14 cellular contexts compared by ENCODE assay signal in genomic region chr2:122531803-122532344, GRCh38.
A peak's percentile ranks its signal among the peaks of the same experiment; 100 is the strongest.
DNase-seq lines count a peak whose midpoint lies in the region; ATAC-seq and TF ChIP-seq lines count a peak whose summit lies in the region.
"Had no signal": no experiment of that assay in that cellular context is flagged by ENCODE, and none has a peak within 500 bp of the region (broad histone marks: within the 10 kb centered on the region; RNA-seq: fewer than 3 reads in every experiment).

No MANE protein-coding gene starts in this region.

- POLR2A ChIA-PET in HEK293 (lab: Yijun Ruan, JAX), result interaction anchor here (0.6 kb wide), 1 partner anchor 1954 kb away, joined by 3 read pairs; no protein-coding TSS in a partner anchor

- H3K27ac Mint-ChIP-seq in brain (peak overlapping the region in 3 of 5 experiments; percentile 37 to 64 (median 49)), neural crest cell (ENCODE audit: unreplicated experiment) (no peak overlapping the region)

- TF ChIP-seq CTCF in HEK293 (tag by site-specific recombination; IDR thresholded peaks at IDR 0.05) (no peak), brain (conservative IDR thresholded peaks at IDR 0.05) (peak; percentile 25 to 69), neural crest cell (conservative IDR thresholded peaks at IDR 0.05) (peak; percentile 55)

- no peaks in the 10 kb centered on the region for H3K36me3 Mint-ChIP-seq in brain
- no peaks in the 10 kb centered on the region for H3K36me3 Mint-ChIP-seq in neural crest cell (ENCODE audit: low read depth)

- H3K27me3 Mint-ChIP-seq in brain, result no peaks in the 10 kb centered on the region
- no peaks in the 10 kb centered on the region for H3K27me3 Mint-ChIP-seq in neural crest cell (ENCODE audit: low read depth)

- H3K4me1 Mint-ChIP-seq in brain, result peaks cover 15% of the 10 kb centered on the region
- H3K4me1 Mint-ChIP-seq in neural crest cell, result peaks cover 13% of the 10 kb centered on the region

- H3K9me3 ChIP-seq in HEK293 (ENCODE audit: control insufficient read depth, insufficient read depth, low read depth, low read length), result no peaks in the 10 kb centered on the region
- H3K9me3 ChIP-seq: neutrophil had no signal

- H3K9me3 Mint-ChIP-seq in brain (no peaks in the 10 kb centered on the region), neural crest cell (peaks cover 3% of the 10 kb centered on the region)

- H3K36me3 ChIP-seq in HEK293 (ENCODE audit: control insufficient read depth in 2 of 2, insufficient read depth in 1 of 2, low read length in 2 of 2), result no peaks in the 10 kb centered on the region
- H3K36me3 ChIP-seq: neutrophil had no signal

- DNase-seq in ELF-1 (ENCODE audit: low read depth, low spot score), result peak; percentile 73
- peak; percentile 28 for DNase-seq in neural crest cell (ENCODE audit: low read depth, low spot score)
- no peak for DNase-seq in SKM-1 (lab: John Stamatoyannopoulos, UW; ENCODE audit: unreplicated experiment)
- DNase-seq in LoVo (ENCODE audit: low spot score), result no peak
- DNase-seq: activated T-cell treated with anti-CD3 and anti-CD28 coated beads, Interleukin-2, amount 50 U/mL, for 48 hours; GOT3; NCI-H2107 had no signal

- H3K27ac ChIP-seq in HEK293 (ENCODE audit: extremely low read depth, low read depth, low read length), result no peak overlapping the region
- H3K27ac ChIP-seq: KMS-11, neutrophil had no signal

- CTCF ChIA-PET in HEK293 (lab: Yijun Ruan, JAX), result interaction anchor here (0.7 kb wide), 1 partner anchor 533 kb away, joined by 3 read pairs; no protein-coding TSS in a partner anchor

- no peak overlapping the region for H3K4me3 ChIP-seq in HEK293 (ENCODE audit: low read depth, low read length)

- H3K4me3 Mint-ChIP-seq in brain (peak overlapping the region in 2 of 5 experiments; percentile 4 to 24), neural crest cell (no peak overlapping the region)

- H3K4me1 ChIP-seq in HEK293 (ENCODE audit: control insufficient read depth, insufficient read depth, low read length), result no peaks in the 10 kb centered on the region

- ATAC-seq in HG03039 (IDR thresholded peaks at IDR 0.05; ENCODE audit: unreplicated experiment), result no peak
- no peak for ATAC-seq in HG03571 (IDR thresholded peaks at IDR 0.05; ENCODE audit: unreplicated experiment)
- ATAC-seq: activated CD4-positive, CD25-positive, alpha-beta regulatory T cell treated with anti-CD3 and anti-CD28 coated beads, Interleukin-2, amount 50 U/mL, for 24 hours had no signal

TF ChIP-seq in HEK293, 187 proteins besides CTCF, POLR2A, EP300 and RAD21:
- TF ChIP-seq, protein P1, sequence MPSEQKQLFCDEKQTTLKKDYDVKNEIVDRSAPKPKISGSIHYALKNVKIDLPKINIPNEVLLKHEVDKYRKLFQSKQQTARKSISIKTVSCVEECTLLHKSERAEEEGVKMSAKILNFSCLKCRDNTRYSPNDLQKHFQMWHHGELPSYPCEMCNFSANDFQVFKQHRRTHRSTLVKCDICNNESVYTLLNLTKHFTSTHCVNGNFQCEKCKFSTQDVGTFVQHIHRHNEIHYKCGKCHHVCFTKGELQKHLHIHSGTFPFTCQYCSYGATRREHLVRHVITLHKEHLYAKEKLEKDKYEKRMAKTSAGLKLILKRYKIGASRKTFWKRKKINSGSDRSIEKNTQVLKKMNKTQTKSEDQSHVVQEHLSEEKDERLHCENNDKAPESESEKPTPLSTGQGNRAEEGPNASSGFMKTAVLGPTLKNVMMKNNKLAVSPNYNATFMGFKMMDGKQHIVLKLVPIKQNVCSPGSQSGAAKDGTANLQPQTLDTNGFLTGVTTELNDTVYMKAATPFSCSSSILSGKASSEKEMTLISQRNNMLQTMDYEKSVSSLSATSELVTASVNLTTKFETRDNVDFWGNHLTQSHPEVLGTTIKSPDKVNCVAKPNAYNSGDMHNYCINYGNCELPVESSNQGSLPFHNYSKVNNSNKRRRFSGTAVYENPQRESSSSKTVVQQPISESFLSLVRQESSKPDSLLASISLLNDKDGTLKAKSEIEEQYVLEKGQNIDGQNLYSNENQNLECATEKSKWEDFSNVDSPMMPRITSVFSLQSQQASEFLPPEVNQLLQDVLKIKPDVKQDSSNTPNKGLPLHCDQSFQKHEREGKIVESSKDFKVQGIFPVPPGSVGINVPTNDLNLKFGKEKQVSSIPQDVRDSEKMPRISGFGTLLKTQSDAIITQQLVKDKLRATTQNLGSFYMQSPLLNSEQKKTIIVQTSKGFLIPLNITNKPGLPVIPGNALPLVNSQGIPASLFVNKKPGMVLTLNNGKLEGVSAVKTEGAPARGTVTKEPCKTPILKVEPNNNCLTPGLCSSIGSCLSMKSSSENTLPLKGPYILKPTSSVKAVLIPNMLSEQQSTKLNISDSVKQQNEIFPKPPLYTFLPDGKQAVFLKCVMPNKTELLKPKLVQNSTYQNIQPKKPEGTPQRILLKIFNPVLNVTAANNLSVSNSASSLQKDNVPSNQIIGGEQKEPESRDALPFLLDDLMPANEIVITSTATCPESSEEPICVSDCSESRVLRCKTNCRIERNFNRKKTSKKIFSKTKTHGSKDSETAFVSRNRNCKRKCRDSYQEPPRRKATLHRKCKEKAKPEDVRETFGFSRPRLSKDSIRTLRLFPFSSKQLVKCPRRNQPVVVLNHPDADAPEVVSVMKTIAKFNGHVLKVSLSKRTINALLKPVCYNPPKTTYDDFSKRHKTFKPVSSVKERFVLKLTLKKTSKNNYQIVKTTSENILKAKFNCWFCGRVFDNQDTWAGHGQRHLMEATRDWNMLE (tag by site-specific recombination; conservative IDR thresholded peaks at IDR 0.05; ENCODE audit: low read depth), result peak; percentile 45
- TF ChIP-seq ZNF140 (tag by site-specific recombination; IDR thresholded peaks at IDR 0.05) (peak; percentile 43; the same call in 1 of the 2 replicates), ZNF555 (tag by site-specific recombination; conservative IDR thresholded peaks at IDR 0.05) (peak; percentile 35; the same call in 1 of the 2 replicates), ZNF202 (tag by site-specific recombination; IDR thresholded peaks at IDR 0.05; ENCODE audit: borderline replicate concordance) (peak; percentile 24; the same call in 1 of the 2 replicates), ZNF501 (tag by site-specific recombination; IDR thresholded peaks at IDR 0.05) (no peak), ZBTB8A (tag by site-specific recombination; IDR thresholded peaks at IDR 0.05) (0 out of 2 replicates have a peak, but pooled peaks have one; percentile 18), ZNF394 (tag by site-specific recombination; IDR thresholded peaks at IDR 0.05; ENCODE audit: borderline replicate concordance) (peak; percentile 61; the same call in 1 of the 2 replicates), ZNF677 (tag by site-specific recombination; IDR thresholded peaks at IDR 0.05) (no peak), ZBTB11 (tag by site-specific recombination; conservative IDR thresholded peaks at IDR 0.05; ENCODE audit: low read depth) (peak; percentile 39; the same call in 1 of the 2 replicates), ZNF792 (tag by site-specific recombination; IDR thresholded peaks at IDR 0.05) (no peak), ZNF426 (tag by site-specific recombination; IDR thresholded peaks at IDR 0.05) (peak; percentile 47)
- TF ChIP-seq, protein P2, sequence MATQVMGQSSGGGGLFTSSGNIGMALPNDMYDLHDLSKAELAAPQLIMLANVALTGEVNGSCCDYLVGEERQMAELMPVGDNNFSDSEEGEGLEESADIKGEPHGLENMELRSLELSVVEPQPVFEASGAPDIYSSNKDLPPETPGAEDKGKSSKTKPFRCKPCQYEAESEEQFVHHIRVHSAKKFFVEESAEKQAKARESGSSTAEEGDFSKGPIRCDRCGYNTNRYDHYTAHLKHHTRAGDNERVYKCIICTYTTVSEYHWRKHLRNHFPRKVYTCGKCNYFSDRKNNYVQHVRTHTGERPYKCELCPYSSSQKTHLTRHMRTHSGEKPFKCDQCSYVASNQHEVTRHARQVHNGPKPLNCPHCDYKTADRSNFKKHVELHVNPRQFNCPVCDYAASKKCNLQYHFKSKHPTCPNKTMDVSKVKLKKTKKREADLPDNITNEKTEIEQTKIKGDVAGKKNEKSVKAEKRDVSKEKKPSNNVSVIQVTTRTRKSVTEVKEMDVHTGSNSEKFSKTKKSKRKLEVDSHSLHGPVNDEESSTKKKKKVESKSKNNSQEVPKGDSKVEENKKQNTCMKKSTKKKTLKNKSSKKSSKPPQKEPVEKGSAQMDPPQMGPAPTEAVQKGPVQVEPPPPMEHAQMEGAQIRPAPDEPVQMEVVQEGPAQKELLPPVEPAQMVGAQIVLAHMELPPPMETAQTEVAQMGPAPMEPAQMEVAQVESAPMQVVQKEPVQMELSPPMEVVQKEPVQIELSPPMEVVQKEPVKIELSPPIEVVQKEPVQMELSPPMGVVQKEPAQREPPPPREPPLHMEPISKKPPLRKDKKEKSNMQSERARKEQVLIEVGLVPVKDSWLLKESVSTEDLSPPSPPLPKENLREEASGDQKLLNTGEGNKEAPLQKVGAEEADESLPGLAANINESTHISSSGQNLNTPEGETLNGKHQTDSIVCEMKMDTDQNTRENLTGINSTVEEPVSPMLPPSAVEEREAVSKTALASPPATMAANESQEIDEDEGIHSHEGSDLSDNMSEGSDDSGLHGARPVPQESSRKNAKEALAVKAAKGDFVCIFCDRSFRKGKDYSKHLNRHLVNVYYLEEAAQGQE (tag by site-specific recombination; IDR thresholded peaks at IDR 0.05), result 0 out of 2 replicates have a peak, but pooled peaks have one; percentile 25
TF ChIP-seq in HEK293: peak in this region for 9.

Comparison
In these comparisons a context has a peak if more than half of its experiments do, and no peak if none do; other contexts are left out.
1. DNase-seq: peak in ELF-1 (single experiment) and neural crest cell (single experiment); none in SKM-1 (single experiment) and LoVo (single experiment).